ENCODE assay signal across 1 cellular context in genomic region chr16:31458835-31459721, GRCh38.
TF ChIP-seq lines count a peak whose summit lies in the region.

Gene ARMC5 (plus strand): TSS chr16:31459501. CDS start chr16:31459525, 24 bp downstream.

TF ChIP-seq in HepG2, 621 proteins besides CTCF, POLR2A, EP300 and RAD21 (continued from another document and continues in another):
- TF ChIP-seq SNAPC4 (CRISPR knock-in tag; IDR thresholded peaks at IDR 0.05) (peak; percentile 81), RBFOX2 (IDR thresholded peaks at IDR 0.05; ENCODE audit: low read depth, low read length) (peak; percentile 98), YEATS4 (CRISPR knock-in tag; IDR thresholded peaks at IDR 0.05; ENCODE audit: borderline replicate concordance) (peak; percentile 97), ZFP90 (CRISPR knock-in tag; IDR thresholded peaks at IDR 0.05; ENCODE audit: borderline replicate concordance) (peak; percentile 98), REXO4 (CRISPR knock-in tag; IDR thresholded peaks at IDR 0.05; ENCODE audit: borderline replicate concordance) (no peak), TIGD3 (CRISPR knock-in tag; IDR thresholded peaks at IDR 0.05; ENCODE audit: borderline replicate concordance) (no peak; the same call in 1 of the 2 replicates), ZNF788 (CRISPR knock-in tag; IDR thresholded peaks at IDR 0.05; ENCODE audit: borderline replicate concordance) (peak; percentile 28; the same call in 1 of the 2 replicates), SYNCRIP (IDR thresholded peaks at IDR 0.05; ENCODE audit: insufficient read depth, low read depth, low read length) (no peak), ZNF326 (CRISPR knock-in tag; IDR thresholded peaks at IDR 0.05; ENCODE audit: borderline replicate concordance) (no peak), MYNN (CRISPR knock-in tag; IDR thresholded peaks at IDR 0.05; ENCODE audit: low read depth) (peak; percentile 27; the same call in 1 of the 2 replicates), ZBTB21 (CRISPR knock-in tag; IDR thresholded peaks at IDR 0.05) (peak; percentile 98), ZNF572 (CRISPR knock-in tag; IDR thresholded peaks at IDR 0.05) (no peak), HMG20B (CRISPR knock-in tag; conservative IDR thresholded peaks at IDR 0.05) (no peak), TEAD2 (CRISPR knock-in tag; IDR thresholded peaks at IDR 0.05) (0 out of 2 replicates have a peak, but pooled peaks have one; percentile 82), SMAD9 (CRISPR knock-in tag; IDR thresholded peaks at IDR 0.05) (peak; percentile 98), MLX (CRISPR knock-in tag; IDR thresholded peaks at IDR 0.05) (0 out of 2 replicates have a peak, but pooled peaks have one; percentile 23), IRF1 (CRISPR knock-in tag; IDR thresholded peaks at IDR 0.05; ENCODE audit: low read depth) (no peak; the same call in 1 of the 2 replicates), ZNF616 (CRISPR knock-in tag; IDR thresholded peaks at IDR 0.05; ENCODE audit: low read depth) (peak; percentile 71; the same call in 1 of the 2 replicates), RBAK (CRISPR knock-in tag; IDR thresholded peaks at IDR 0.05) (no peak; the same call in 1 of the 2 replicates), HIC2 (CRISPR knock-in tag; IDR thresholded peaks at IDR 0.05; ENCODE audit: low read depth) (peak; percentile 66; the same call in 1 of the 2 replicates), SP1 (IDR thresholded peaks at IDR 0.05) (no peak), SP1 (CRISPR knock-in tag; IDR thresholded peaks at IDR 0.05) (peak; percentile 82; the same call in 1 of the 2 replicates), ZNF605 (CRISPR knock-in tag; IDR thresholded peaks at IDR 0.05) (peak; percentile 98), KDM3A (CRISPR knock-in tag; IDR thresholded peaks at IDR 0.05; ENCODE audit: low read depth) (peak; percentile 88), ZNF766 (CRISPR knock-in tag; IDR thresholded peaks at IDR 0.05; ENCODE audit: borderline replicate concordance) (no peak; the same call in 1 of the 2 replicates), ELF4 (CRISPR knock-in tag; IDR thresholded peaks at IDR 0.05; ENCODE audit: borderline replicate concordance) (peak; percentile 98), ZNF101 (CRISPR knock-in tag; IDR thresholded peaks at IDR 0.05; ENCODE audit: borderline replicate concordance, low read depth) (peak; percentile 0), KDM5B (CRISPR knock-in tag; IDR thresholded peaks at IDR 0.05; ENCODE audit: borderline replicate concordance) (peak; percentile 86), PBX3 (CRISPR knock-in tag; IDR thresholded peaks at IDR 0.05; ENCODE audit: borderline replicate concordance) (no peak), RXRA (CRISPR knock-in tag; IDR thresholded peaks at IDR 0.05) (peak; percentile 83), GFI1 (CRISPR knock-in tag; IDR thresholded peaks at IDR 0.05; ENCODE audit: borderline replicate concordance) (peak; percentile 65; the same call in 1 of the 2 replicates), DNMT3B (CRISPR knock-in tag; conservative IDR thresholded peaks at IDR 0.05) (peak; percentile 57; the same call in 1 of the 2 replicates), ARNT2 (CRISPR knock-in tag; IDR thresholded peaks at IDR 0.05; ENCODE audit: low read depth) (peak; percentile 59), ZNF777 (CRISPR knock-in tag; IDR thresholded peaks at IDR 0.05) (peak; percentile 84), GATAD1 (CRISPR knock-in tag; IDR thresholded peaks at IDR 0.05) (peak; percentile 90), ZNF274 (CRISPR knock-in tag; IDR thresholded peaks at IDR 0.05) (peak; percentile 97), ZSCAN5A (CRISPR knock-in tag; IDR thresholded peaks at IDR 0.05; ENCODE audit: borderline replicate concordance) (peak; percentile 63; the same call in 1 of the 2 replicates), ZNF263 (CRISPR knock-in tag; IDR thresholded peaks at IDR 0.05) (peak; percentile 65), PREB (CRISPR knock-in tag; IDR thresholded peaks at IDR 0.05) (no peak; the same call in none of the 2 replicates), SIX1 (CRISPR knock-in tag; IDR thresholded peaks at IDR 0.05; ENCODE audit: borderline replicate concordance) (no peak), GPBP1L1 (CRISPR knock-in tag; IDR thresholded peaks at IDR 0.05) (no peak), MIXL1 (CRISPR knock-in tag; IDR thresholded peaks at IDR 0.05) (peak; percentile 83), HIVEP1 (CRISPR knock-in tag; IDR thresholded peaks at IDR 0.05) (peak; percentile 95), CBX1 (IDR thresholded peaks at IDR 0.05; ENCODE audit: low read depth) (no peak), ZSCAN21 (CRISPR knock-in tag; IDR thresholded peaks at IDR 0.05; ENCODE audit: borderline replicate concordance) (peak; percentile 94), ZNF619 (CRISPR knock-in tag; IDR thresholded peaks at IDR 0.05) (peak; percentile 48; the same call in 1 of the 2 replicates), MAX (IDR thresholded peaks at IDR 0.05) (peak; percentile 98), KLF16 (CRISPR knock-in tag; IDR thresholded peaks at IDR 0.05) (peak; percentile 90 to 94; a peak in 3 of 4 replicates), ZNF580 (CRISPR knock-in tag; IDR thresholded peaks at IDR 0.05; ENCODE audit: borderline replicate concordance, low read depth) (peak; percentile 15; the same call in 1 of the 2 replicates), KDM5A (IDR thresholded peaks at IDR 0.05; ENCODE audit: borderline replicate concordance, low read length) (peak; percentile 28; the same call in 1 of the 2 replicates), ZNF724P (CRISPR knock-in tag; IDR thresholded peaks at IDR 0.05; ENCODE audit: borderline replicate concordance) (peak; percentile 90), TGIF2 (CRISPR knock-in tag; IDR thresholded peaks at IDR 0.05) (0 out of 2 replicates have a peak, but pooled peaks have one; percentile 62), SSRP1 (CRISPR knock-in tag; IDR thresholded peaks at IDR 0.05) (no peak; the same call in 1 of the 2 replicates), CC2D1A (CRISPR knock-in tag; IDR thresholded peaks at IDR 0.05) (0 out of 2 replicates have a peak, but pooled peaks have one; percentile 27)
